ENCODE assay signal across 11 cellular contexts in genomic region chr17:80539022-80539421, GRCh38. TPM values are rescaled to one million over a fixed set of nuclear protein-coding genes. Genes with fewer than 3 reads are reported as not detected.
DNase-seq lines count a peak whose midpoint lies in the region; TF ChIP-seq lines count a peak whose summit lies in the region.
"Had no signal": no experiment of that assay in that cellular context is flagged by ENCODE, and none has a peak within 500 bp of the region (broad histone marks: within the 10 kb centered on the region; RNA-seq: fewer than 3 reads in every experiment).

No MANE protein-coding gene starts in this region.

- no peaks in the 10 kb centered on the region for H3K9me3 Mint-ChIP-seq in activated T-cell treated with anti-CD3 and anti-CD28 coated beads, Interleukin-2, amount 50 U/mL, for 24 hours
- H3K9me3 Mint-ChIP-seq in Calu3 (ENCODE audit: low read depth, unreplicated experiment), result no peaks in the 10 kb centered on the region
- H3K9me3 Mint-ChIP-seq: natural killer cell had no signal

- H3K9me3 ChIP-seq in SU-DHL-6 (ENCODE audit: insufficient read depth, low read length), result no peaks in the 10 kb centered on the region

- no peak overlapping the region for H2BK5ac ChIP-seq in mesendoderm (ENCODE audit: low read length)

- TF ChIP-seq CTCF in SU-DHL-6 (IDR thresholded peaks at IDR 0.05; ENCODE audit: insufficient read depth, low read length, poor library complexity, severe bottlenecking), result no peak
- no peak for TF ChIP-seq CTCF in Calu3 (IDR thresholded peaks at IDR 0.05; ENCODE audit: unreplicated experiment)

- H3K36me3 ChIP-seq in SU-DHL-6 (ENCODE audit: low read length) (no peaks in the 10 kb centered on the region), mesendoderm (ENCODE audit: control insufficient read depth, insufficient read depth, low read length) (no peaks in the 10 kb centered on the region)

- no peak overlapping the region for H3K27ac ChIP-seq in SU-DHL-6 (ENCODE audit: low read depth, low read length)
- no peak overlapping the region for H3K27ac ChIP-seq in mesendoderm (ENCODE audit: low read depth, low read length)

- H3K4me2 ChIP-seq in SU-DHL-6 (ENCODE audit: low read depth, low read length, poor library complexity, severe bottlenecking), result peak overlapping the region; percentile 29
- H3K4me2 ChIP-seq in mesendoderm (ENCODE audit: low read length), result no peak overlapping the region

- no peaks in the 10 kb centered on the region for H3K36me3 Mint-ChIP-seq in activated T-cell treated with anti-CD3 and anti-CD28 coated beads, Interleukin-2, amount 50 U/mL, for 24 hours (ENCODE audit: low read depth)
- H3K36me3 Mint-ChIP-seq in Calu3 (ENCODE audit: insufficient read depth, unreplicated experiment), result no peaks in the 10 kb centered on the region
- H3K36me3 Mint-ChIP-seq: natural killer cell had no signal

- no peak overlapping the region for H4K8ac ChIP-seq in mesendoderm (ENCODE audit: low read depth, low read length)

- H3K27me3 ChIP-seq in SU-DHL-6 (ENCODE audit: low read length) (no peaks in the 10 kb centered on the region), mesendoderm (ENCODE audit: insufficient read depth, low read length, poor library complexity) (no peaks in the 10 kb centered on the region)

- no peak overlapping the region for H3K27ac Mint-ChIP-seq in activated T-cell treated with anti-CD3 and anti-CD28 coated beads, Interleukin-2, amount 50 U/mL, for 24 hours
- H3K27ac Mint-ChIP-seq in Calu3 (ENCODE audit: unreplicated experiment), result no peak overlapping the region
- H3K27ac Mint-ChIP-seq: natural killer cell had no signal

- H4K20me1 ChIP-seq in SU-DHL-6 (ENCODE audit: low read depth, low read length), result no peaks in the 10 kb centered on the region

- no peak overlapping the region for H3K18ac ChIP-seq in mesendoderm (ENCODE audit: low read length)

- peak; percentile 61 for DNase-seq in SIG-M5 treated with dmso at 0.1 percent for 504 hours (lab: John Stamatoyannopoulos, UW; ENCODE audit: unreplicated experiment)
- DNase-seq in SIG-M5 (lab: John Stamatoyannopoulos, UW), result no peak
- peak; percentile 15 for DNase-seq in Jurkat, Clone E6-1 (ENCODE audit: low read depth, low spot score)
- DNase-seq in mesendoderm, result peak; percentile 50
- DNase-seq in activated T-cell treated with anti-CD3 and anti-CD28 coated beads, Interleukin-2, amount 50 U/mL, for 24 hours, result no peak
- no peak for DNase-seq in Calu3
- no peak for DNase-seq in ecto neural progenitor cell (ENCODE audit: low spot score)
- DNase-seq: aorta, natural killer cell, NCI-H1436 had no signal

- no peak overlapping the region for H3K4me3 Mint-ChIP-seq in activated T-cell treated with anti-CD3 and anti-CD28 coated beads, Interleukin-2, amount 50 U/mL, for 24 hours
- no peak overlapping the region for H3K4me3 Mint-ChIP-seq in Calu3 (ENCODE audit: low read depth, unreplicated experiment)
- H3K4me3 Mint-ChIP-seq: natural killer cell had no signal

- H2BK120ac ChIP-seq in mesendoderm (ENCODE audit: low read depth, low read length), result no peak overlapping the region

- no peak overlapping the region for H3K4me3 ChIP-seq in Jurkat, Clone E6-1 (ENCODE audit: low read length)
- H3K4me3 ChIP-seq in SU-DHL-6 (ENCODE audit: insufficient read depth, low read length, poor library complexity, severe bottlenecking) (no peak overlapping the region), mesendoderm (ENCODE audit: low read length) (no peak overlapping the region)

- no peak overlapping the region for H2AK5ac ChIP-seq in mesendoderm (ENCODE audit: low read length)

- CTCF ChIA-PET in Calu3 (lab: Charles Lee), result no interaction called here

- peaks cover 24% of the 10 kb centered on the region for H3K27me3 Mint-ChIP-seq in activated T-cell treated with anti-CD3 and anti-CD28 coated beads, Interleukin-2, amount 50 U/mL, for 24 hours
- no peaks in the 10 kb centered on the region for H3K27me3 Mint-ChIP-seq in Calu3 (ENCODE audit: unreplicated experiment)

- H3K9me2 ChIP-seq in SU-DHL-6 (replicated peaks; ENCODE audit: insufficient read depth, low read length), result no peaks in the 10 kb centered on the region

- no peak overlapping the region for H3K23ac ChIP-seq in mesendoderm (ENCODE audit: low read length)

- no peaks in the 10 kb centered on the region for H3K4me1 ChIP-seq in mesendoderm (ENCODE audit: control insufficient read depth, low read depth, low read length)

- no peak overlapping the region for H3K4ac ChIP-seq in mesendoderm (ENCODE audit: low read depth, low read length)

- H3K56ac ChIP-seq in mesendoderm (ENCODE audit: low read length), result peak overlapping the region; percentile 10

- no peak overlapping the region for H2BK15ac ChIP-seq in mesendoderm (replicated peaks; ENCODE audit: low read depth)

- H3K9ac ChIP-seq in SU-DHL-6 (ENCODE audit: low read length) (no peak overlapping the region), mesendoderm (ENCODE audit: low read length) (no peak overlapping the region)

- H4K5ac ChIP-seq in mesendoderm (ENCODE audit: low read length), result no peak overlapping the region

- H3F3A ChIP-seq in SU-DHL-6 (ENCODE audit: insufficient read depth), result no peaks in the 10 kb centered on the region

- no CpG with 5 or more reads among the region's 8 CpGs for WGBS in mesendoderm (ENCODE audit: extremely low coverage, insufficient coverage, low lambda C conversion rate)

- no peaks in the 10 kb centered on the region for H3K79me1 ChIP-seq in mesendoderm (ENCODE audit: low read length)

- no TSS peak for BruUV-seq in Calu3 (replicated peaks; lab: Mats Ljungman, UMichigan)

- H2AFZ ChIP-seq in SU-DHL-6 (ENCODE audit: low read depth, low read length, severe bottlenecking), result no peak overlapping the region

- peaks cover 7% of the 10 kb centered on the region for H3K4me1 Mint-ChIP-seq in activated T-cell treated with anti-CD3 and anti-CD28 coated beads, Interleukin-2, amount 50 U/mL, for 24 hours (ENCODE audit: low read depth)
- no peaks in the 10 kb centered on the region for H3K4me1 Mint-ChIP-seq in Calu3 (ENCODE audit: low read depth, unreplicated experiment)

- intact Hi-C loops in Calu3 (cut with micrococcal nuclease; ENCODE audit: unreplicated experiment), result no loop called here

- H3K79me2 ChIP-seq in SU-DHL-6 (ENCODE audit: insufficient read depth, low read length) (no peaks in the 10 kb centered on the region), mesendoderm (ENCODE audit: control insufficient read depth, insufficient read depth, low read length) (no peaks in the 10 kb centered on the region)

RNA-seq across cellular contexts. Expression of gene RPTOR, which starts 5.6 kb away (rescaled TPM):
- polyA plus RNA-seq in Jurkat, Clone E6-1 (2012; ENCODE audit: insufficient read depth, insufficient read length), result 25.4 TPM
- 12.8 TPM for polyA plus RNA-seq in mesendoderm (2013, experiment 1 of 2)
- 12.4 TPM for polyA plus RNA-seq in mesendoderm (2013, experiment 2 of 2)
- 41.7 and 41.8 TPM in 2 replicates for total RNA-seq in Calu3 (2022)

Comparison
In these comparisons a context has a peak if more than half of its experiments do, and no peak if none do; other contexts are left out.
1. DNase-seq: peak in SIG-M5 treated with dmso at 0.1 percent for 504 hours (single experiment), Jurkat, Clone E6-1 (single experiment) and mesendoderm (single experiment); none in SIG-M5 (single experiment), activated T-cell treated with anti-CD3 and anti-CD28 coated beads, Interleukin-2, amount 50 U/mL, for 24 hours (single experiment), Calu3 (single experiment) and ecto neural progenitor cell (single experiment).